8 cellular contexts compared by ENCODE assay signal in genomic region chr10:99431190-99431549, GRCh38. TPM values are rescaled to one million over a fixed set of nuclear protein-coding genes. Genes with fewer than 3 reads are reported as not detected.
DNase-seq lines count a peak whose midpoint lies in the region; ATAC-seq and TF ChIP-seq lines count a peak whose summit lies in the region.

No MANE protein-coding gene starts in this region.

- peak; percentile 65 for ATAC-seq in Right ventricle myocardium superior (ENCODE audit: poor library complexity)
- ATAC-seq in HG02610 (IDR thresholded peaks at IDR 0.05; ENCODE audit: unreplicated experiment) = no peak
- ATAC-seq in HG03378 (IDR thresholded peaks at IDR 0.05; ENCODE audit: unreplicated experiment) = no peak

- peak; percentile 16 for DNase-seq in activated CD4-positive, alpha-beta T cell treated with anti-CD3 and anti-CD28 coated beads for 48 hours
- no peak for DNase-seq in activated CD4-positive, alpha-beta T cell treated with anti-CD3 and anti-CD28 coated beads for 1 hour
- peak; percentile 21 for DNase-seq in activated naive CD8-positive, alpha-beta T cell treated with anti-CD3 and anti-CD28 coated beads for 36 hours
- peak; percentile 82 for DNase-seq in Right ventricle myocardium superior
- DNase-seq in neuronal stem cell (ENCODE audit: low spot score) = no peak

- TF ChIP-seq CTCF in Loucy (conservative IDR thresholded peaks at IDR 0.05; ENCODE audit: low read length) = no peak

- peak overlapping the region; percentile 93 for H3K27ac Mint-ChIP-seq in activated naive CD8-positive, alpha-beta T cell treated with anti-CD3 and anti-CD28 coated beads for 36 hours

- peaks cover 50% of the 10 kb centered on the region for H3K79me2 ChIP-seq in Loucy (ENCODE audit: insufficient read depth, low read length)

- no peak overlapping the region for H2BK120ac ChIP-seq in neuronal stem cell (ENCODE audit: low read depth, low read length)

- no peak overlapping the region for H3K4ac ChIP-seq in neuronal stem cell (ENCODE audit: low read length)

- H3K36me3 ChIP-seq in Loucy (ENCODE audit: insufficient read depth, low read length) (no peaks in the 10 kb centered on the region), neuronal stem cell (replicated peaks in 1 of 2; ENCODE audit: control insufficient read depth in 2 of 2, insufficient read depth in 2 of 2, low read length in 2 of 2) (peaks cover 0 to 17% of the 10 kb centered on the region in 2 donors)

- no peaks in the 10 kb centered on the region for H3K9me2 ChIP-seq in Loucy (replicated peaks; ENCODE audit: low read depth, low read length)

- H3K4me1 ChIP-seq in Loucy (ENCODE audit: insufficient read depth, low read length, poor library complexity, severe bottlenecking) (peaks cover 42% of the 10 kb centered on the region), neuronal stem cell (ENCODE audit: control insufficient read depth in 2 of 2, insufficient read depth in 1 of 2, low read depth in 1 of 2, low read length in 2 of 2) (peaks cover 7 to 10% of the 10 kb centered on the region in 2 donors)

- no peak overlapping the region for H2AK5ac ChIP-seq in neuronal stem cell (ENCODE audit: low read depth, low read length)

- H3K4me3 ChIP-seq in Loucy (ENCODE audit: low read length, poor library complexity, severe bottlenecking) (peak overlapping the region; percentile 88), neuronal stem cell (ENCODE audit: low read length in 2 of 2) (peak overlapping the region; percentile 84 to 86)

- H2BK5ac ChIP-seq in neuronal stem cell (ENCODE audit: low read length) = no peak overlapping the region

- H3K9ac ChIP-seq in Loucy (ENCODE audit: low read depth, low read length, poor library complexity, severe bottlenecking) = peak overlapping the region; percentile 82
- H3K9ac ChIP-seq in neuronal stem cell (ENCODE audit: low read depth, low read length, poor library complexity) = peak overlapping the region; percentile 65

- intact Hi-C loops in Right ventricle myocardium superior (cut with DNase I) = loop anchor here (5.0 to 10.0 kb wide), 2 partner anchors 39 to 274 kb away; no protein-coding TSS in a partner anchor

- peak overlapping the region; percentile 61 for H3K18ac ChIP-seq in neuronal stem cell (ENCODE audit: low read length)

- no CpG with 5 or more reads among the region's 16 CpGs for WGBS in neuronal stem cell (ENCODE audit: extremely low coverage in 2 of 2, insufficient read length in 2 of 2, insufficient replicate concordance in 1 of 2), 2 donors

- H3K79me1 ChIP-seq in neuronal stem cell (ENCODE audit: low read depth, low read length) = peaks cover 5% of the 10 kb centered on the region

- H3K23ac ChIP-seq in neuronal stem cell (ENCODE audit: low read depth, low read length, poor library complexity) = no peak overlapping the region

- H2BK15ac ChIP-seq in neuronal stem cell (ENCODE audit: low read length) = no peak overlapping the region

- peak overlapping the region; percentile 98 for H3K4me3 Mint-ChIP-seq in activated naive CD8-positive, alpha-beta T cell treated with anti-CD3 and anti-CD28 coated beads for 36 hours

- H2AFZ ChIP-seq in Loucy (ENCODE audit: low read length) = peak overlapping the region; percentile 82
- H2AFZ ChIP-seq in neuronal stem cell (ENCODE audit: low read length) = peak overlapping the region; percentile 97

- no peak overlapping the region for H3K14ac ChIP-seq in neuronal stem cell (ENCODE audit: low read length)

- peak overlapping the region; percentile 90 for H3K4me2 ChIP-seq in Loucy (ENCODE audit: low read depth, low read length, poor library complexity, severe bottlenecking)
- peak overlapping the region; percentile 85 for H3K4me2 ChIP-seq in neuronal stem cell (ENCODE audit: insufficient read depth, low read length, poor library complexity, severe bottlenecking)

- H3K27me3 ChIP-seq in Loucy (ENCODE audit: insufficient read depth, low read length, poor library complexity, severe bottlenecking) = no peaks in the 10 kb centered on the region
- H3K27me3 ChIP-seq in neuronal stem cell (ENCODE audit: control insufficient read depth in 3 of 3, insufficient read depth in 3 of 3, low read depth in 1 of 3, low read length in 3 of 3) = no peaks in the 10 kb centered on the region

- peaks cover 10% of the 10 kb centered on the region for H3K36me3 Mint-ChIP-seq in activated naive CD8-positive, alpha-beta T cell treated with anti-CD3 and anti-CD28 coated beads for 36 hours

- no peaks in the 10 kb centered on the region for H3K27me3 Mint-ChIP-seq in activated naive CD8-positive, alpha-beta T cell treated with anti-CD3 and anti-CD28 coated beads for 36 hours

- peaks cover 3% of the 10 kb centered on the region for H4K20me1 ChIP-seq in Loucy (ENCODE audit: insufficient read depth, low read length, poor library complexity, severe bottlenecking)

- H4K91ac ChIP-seq in neuronal stem cell (ENCODE audit: low read depth, low read length, poor library complexity) = no peak overlapping the region

- H3K27ac ChIP-seq in neuronal stem cell (replicated peaks; ENCODE audit: low read length) = no peak overlapping the region

- H3K9me3 Mint-ChIP-seq in activated naive CD8-positive, alpha-beta T cell treated with anti-CD3 and anti-CD28 coated beads for 36 hours = no peaks in the 10 kb centered on the region

- H3F3A ChIP-seq in Loucy (ENCODE audit: low read depth) = no peaks in the 10 kb centered on the region

- no peaks in the 10 kb centered on the region for H3K9me3 ChIP-seq in Loucy (ENCODE audit: insufficient read depth, low read depth, low read length)
- H3K9me3 ChIP-seq in neuronal stem cell (replicated peaks in 1 of 2; ENCODE audit: control insufficient read depth in 2 of 2, insufficient read depth in 1 of 2, low read depth in 1 of 2, low read length in 2 of 2) = no peaks in the 10 kb centered on the region

- peaks cover 41% of the 10 kb centered on the region for H3K4me1 Mint-ChIP-seq in activated naive CD8-positive, alpha-beta T cell treated with anti-CD3 and anti-CD28 coated beads for 36 hours

- no peak overlapping the region for H4K8ac ChIP-seq in neuronal stem cell (ENCODE audit: low read depth, low read length)

- no peak overlapping the region for H2BK12ac ChIP-seq in neuronal stem cell (ENCODE audit: low read length)

RNA-seq across cellular contexts. Expression of gene GOT1, which starts 0.7 kb away (rescaled TPM):
- total RNA-seq in activated naive CD8-positive, alpha-beta T cell treated with anti-CD3 and anti-CD28 coated beads for 36 hours = 10 to 100 TPM; 50.8 to 53.9 TPM
- 516 TPM for total RNA-seq in Right ventricle myocardium superior
- polyA plus RNA-seq in neuronal stem cell (2013, experiment 1 of 2) = 42.3 TPM
- 40.4 TPM for polyA plus RNA-seq in neuronal stem cell (2013, experiment 2 of 2)

Comparison
In these comparisons a context has a peak if more than half of its experiments do, and no peak if none do; other contexts are left out.
1. DNase-seq: peak in activated CD4-positive, alpha-beta T cell treated with anti-CD3 and anti-CD28 coated beads for 48 hours (single experiment), activated naive CD8-positive, alpha-beta T cell treated with anti-CD3 and anti-CD28 coated beads for 36 hours (single experiment) and Right ventricle myocardium superior (single experiment); none in activated CD4-positive, alpha-beta T cell treated with anti-CD3 and anti-CD28 coated beads for 1 hour (single experiment) and neuronal stem cell (single experiment).